In the genomic region with DNA sequence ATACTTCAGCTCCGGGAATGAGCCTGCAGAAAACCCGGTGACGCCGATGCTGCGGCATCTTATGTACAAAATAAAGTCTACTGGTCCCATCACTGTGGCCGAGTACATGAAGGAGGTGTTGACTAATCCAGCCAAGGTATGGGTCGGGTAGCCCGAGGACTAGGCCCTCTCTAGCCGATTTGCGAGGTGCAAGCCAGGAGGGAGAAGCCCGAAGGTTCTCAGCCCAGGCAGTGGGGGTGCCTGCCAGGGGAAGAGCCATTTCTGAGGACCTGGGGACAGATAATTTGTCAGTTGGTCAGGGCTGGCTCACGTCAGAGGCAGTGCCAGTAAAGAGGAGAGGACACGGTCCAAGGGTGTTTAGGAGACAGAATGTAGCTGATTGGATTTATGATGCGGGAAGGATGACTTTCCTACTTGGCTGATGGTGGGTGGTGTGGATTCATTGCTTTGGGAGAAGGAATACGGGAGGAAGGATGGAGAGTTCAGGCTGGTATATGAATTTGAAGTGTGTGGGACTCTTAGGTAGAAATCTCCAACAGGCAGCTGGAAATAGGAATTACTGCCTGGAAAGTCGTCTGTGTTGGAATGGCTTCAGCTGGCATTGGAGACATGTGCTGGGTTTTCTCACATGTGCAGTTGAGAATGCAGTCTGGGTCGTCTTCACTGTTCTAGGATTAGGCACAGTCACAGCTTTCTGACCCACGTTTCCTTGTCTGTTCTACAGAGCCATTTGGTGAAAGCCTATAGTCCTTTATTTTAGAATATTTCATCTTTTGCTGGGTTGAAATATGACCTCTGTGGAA, we compare ENCODE assay signal across 8 cellular contexts.
DNase-seq lines count a peak whose midpoint lies in the region; ATAC-seq and TF ChIP-seq lines count a peak whose summit lies in the region.

No MANE protein-coding gene starts in this region.

- peak overlapping the region; percentile 96 for H3K4me2 ChIP-seq in DND-41 (ENCODE audit: insufficient read depth, low read length)

- TF ChIP-seq CTCF in DND-41 (IDR thresholded peaks at IDR 0.05; ENCODE audit: borderline replicate concordance, extremely low read depth, low read length, poor library complexity, severe bottlenecking) (no peak), VCaP (conservative IDR thresholded peaks at IDR 0.05) (no peak)

- DNase-seq in DND-41: no peak
- DNase-seq in germinal center (ENCODE audit: low spot score): peak; percentile 33
- peak; percentile 5 for DNase-seq in putamen (ENCODE audit: low spot score)
- DNase-seq in NCI-H1092 (lab: John Stamatoyannopoulos, UW): no peak
- DNase-seq in inferior parietal cortex (ENCODE audit: extremely low spot score): no peak

- no peak for ATAC-seq in DND-41 (ENCODE audit: insufficient read depth, low read depth)
- ATAC-seq in HG02763 (IDR thresholded peaks at IDR 0.05; ENCODE audit: unreplicated experiment): peak; percentile 8
- no peak for ATAC-seq in GM19455 (IDR thresholded peaks at IDR 0.05; ENCODE audit: unreplicated experiment)

- H3K4me1 ChIP-seq in DND-41 (ENCODE audit: insufficient read depth, low read length): peaks cover 45% of the 10 kb centered on the region

- no peaks in the 10 kb centered on the region for H3K27me3 ChIP-seq in DND-41 (ENCODE audit: insufficient read depth, low read length, poor library complexity)

- H3K79me2 ChIP-seq in DND-41 (ENCODE audit: insufficient read depth, low read length): peaks cover 84% of the 10 kb centered on the region

- H2AFZ ChIP-seq in DND-41 (ENCODE audit: low read depth, low read length): peak overlapping the region; percentile 98

- H3K4me3 ChIP-seq in DND-41 (ENCODE audit: low read depth in 1 of 2, low read length in 2 of 2): peak overlapping the region; percentile 77 to 93

- peak overlapping the region; percentile 83 for H3K27ac ChIP-seq in DND-41 (ENCODE audit: low read length)
- H3K27ac ChIP-seq in VCaP: peak overlapping the region; percentile 91

- peak overlapping the region; percentile 88 for H3K9ac ChIP-seq in DND-41 (ENCODE audit: low read depth, low read length)

- H3K36me3 ChIP-seq in DND-41 (ENCODE audit: insufficient read depth, low read length): peaks cover 25% of the 10 kb centered on the region

- no peaks in the 10 kb centered on the region for H3K9me3 ChIP-seq in DND-41 (ENCODE audit: insufficient read depth, low read length, severe bottlenecking)

- peaks cover 9% of the 10 kb centered on the region; the same call in 1 of the 2 replicates for H4K20me1 ChIP-seq in DND-41 (ENCODE audit: insufficient read depth, low read length)

Comparison
In these comparisons a context has a peak if more than half of its experiments do, and no peak if none do; other contexts are left out.
1. DNase-seq: peak in germinal center (single experiment) and putamen (single experiment); none in DND-41 (single experiment), NCI-H1092 (single experiment) and inferior parietal cortex (single experiment).